In the genomic region with DNA sequence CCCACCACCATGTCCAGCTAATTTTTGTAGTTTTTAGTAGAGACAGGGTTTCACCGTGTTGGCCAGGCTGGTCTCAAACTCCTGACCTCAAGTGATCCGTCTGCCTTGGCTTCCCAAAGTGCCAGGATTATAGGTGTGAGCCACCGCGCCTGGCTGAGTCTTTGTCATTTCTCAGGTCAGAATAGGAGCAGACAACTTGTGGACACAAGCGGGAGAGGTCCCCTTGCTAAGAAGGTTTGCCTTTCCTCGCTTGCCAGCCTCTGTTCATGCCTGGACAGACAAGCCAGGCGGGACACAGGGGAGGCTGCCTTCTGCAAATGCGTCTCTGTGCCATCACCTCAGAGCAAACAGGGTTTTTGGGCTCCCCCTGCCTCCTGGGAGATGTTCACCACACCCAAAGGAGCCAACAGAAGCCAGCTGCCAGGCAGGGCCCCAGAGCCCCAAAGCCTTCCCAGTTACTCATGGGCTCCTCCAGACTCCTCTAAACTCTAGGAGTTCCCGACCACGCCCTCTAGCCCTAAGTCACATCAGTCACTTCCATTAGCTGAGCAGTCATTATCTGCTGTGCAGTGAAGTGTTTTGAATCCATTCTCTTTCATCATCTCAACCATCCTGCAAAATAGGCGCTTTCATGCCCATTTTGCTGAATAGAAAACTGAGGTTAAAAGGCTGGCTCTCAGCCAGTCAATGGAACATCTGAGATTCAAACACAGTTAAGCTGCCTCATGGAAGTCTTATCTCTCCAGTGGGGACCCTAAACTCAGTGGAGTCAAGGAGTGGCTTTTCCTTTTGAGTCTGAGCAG, we compare ENCODE assay signal across 20 cellular contexts.
"Had no signal": no experiment of that assay in that cellular context is flagged by ENCODE, and none has a peak within 500 bp of the region (broad histone marks: within the 10 kb centered on the region; RNA-seq: fewer than 3 reads in every experiment).

No MANE protein-coding gene starts in this region.

- FAIRE-seq: astrocyte, endothelial cell of umbilical vein, frontal cortex, kidney had no signal

- DNase-seq: activated CD4-positive, alpha-beta memory T cell treated with anti-CD3 and anti-CD28 coated beads, Interleukin-2, amount 10 ng/mL, durations not matched to agents 7 days and 5 days; activated CD4-positive, alpha-beta T cell treated with anti-CD3 and anti-CD28 coated beads for 4 hours; activated CD8-positive, alpha-beta memory T cell treated with anti-CD3 and anti-CD28 coated beads, Interleukin-2, amount 10 ng/mL, durations not matched to agents 7 days and 5 days; activated naive CD4-positive, alpha-beta T cell treated with anti-CD3 and anti-CD28 coated beads, Interleukin-2, amount 50 U/mL, for 16 hours; activated T-cell treated with anti-CD3 and anti-CD28 coated beads, Interleukin-2, amount 50 U/mL, for 1 hour; adrenal gland; cerebellar nuclear complex; effector CD8-positive, alpha-beta T cell; head of caudate nucleus; kidney; transverse colon had no signal

- H3K27me3 ChIP-seq: adrenal gland, breast epithelium, transverse colon had no signal

- H3K9ac ChIP-seq: parathyroid adenoma had no signal

- H3K9me3 ChIP-seq: adrenal gland, breast epithelium, transverse colon had no signal

- H3K27ac ChIP-seq: adrenal gland, breast epithelium, parathyroid adenoma, transverse colon had no signal

- H3K4me3 ChIP-seq: adrenal gland, breast epithelium, lung, transverse colon had no signal

- H3K4me1 ChIP-seq: adrenal gland, breast epithelium, parathyroid adenoma, transverse colon had no signal

- ATAC-seq: activated CD8-positive, alpha-beta memory T cell treated with anti-CD3 and anti-CD28 coated beads, Interleukin-2, amount 10 ng/mL, durations not matched to agents 7 days and 5 days; left lobe of liver; natural killer cell treated with Interleukin-12 subunit alpha and Interleukin-12 subunit beta and Interleukin-15 and Interleukin-18, amount 100 ng/mL, for 72 hours; WTC11 had no signal

- H2AFZ ChIP-seq: parathyroid adenoma had no signal

- H3K36me3 ChIP-seq: adrenal gland, breast epithelium, transverse colon had no signal

- H3K79me2 ChIP-seq: parathyroid adenoma had no signal
